Comparison of ENCODE assay signal across 25 cellular contexts in the genomic region with DNA sequence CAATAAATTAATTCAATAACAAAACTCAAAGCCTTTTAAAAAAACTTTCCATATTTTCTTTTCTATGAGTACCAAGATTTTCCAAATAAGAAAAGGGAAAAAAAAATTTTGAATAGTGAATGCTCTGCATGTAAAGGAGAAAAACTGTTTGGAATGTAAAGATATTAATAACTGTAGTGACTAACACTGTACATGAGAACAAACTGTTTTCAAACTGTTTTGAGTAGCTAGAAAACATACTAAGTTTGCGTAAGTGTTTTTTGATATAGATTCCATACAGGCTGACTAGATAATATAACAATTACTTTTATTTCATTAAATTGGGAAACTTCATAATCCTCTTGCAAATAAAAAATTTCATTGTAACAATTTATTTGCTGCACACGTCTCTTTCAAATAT.
"Had no signal": no experiment of that assay in that cellular context is flagged by ENCODE, and none has a peak within 500 bp of the region (broad histone marks: within the 10 kb centered on the region; RNA-seq: fewer than 3 reads in every experiment).

No MANE protein-coding gene starts in this region.

- DNase-seq: Kasumi-1, MV-4-11, NCI-H1048, NCI-H1105, NCI-H1417, NCI-H1436 treated with DMSO at 0.1 percent for 48 hours, NCI-H1694, NCI-H187 treated with DMSO at 0.1 percent for 48 hours, NCI-H2081, NCI-H2107, NCI-H2171, NCI-H226, NCI-H446, NCI-H510A, NCI-H524 treated with DMSO at 0.1 percent for 48 hours, NCI-H69, NCI-H774, Right ventricle myocardium superior, RPMI8226, SIG-M5 had no signal

- H3K4me2 ChIP-seq: KMS-11 had no signal

- ATAC-seq: K562 had no signal

- H3K27ac ChIP-seq: HL-60, KMS-11, SJSA1, SK-N-MC had no signal

- H3K9ac ChIP-seq: KMS-11 had no signal

- H3K27me3 ChIP-seq: SJSA1 had no signal

- H3K4me1 ChIP-seq: SJSA1 had no signal

- H3K9me3 ChIP-seq: SJSA1 had no signal

- H3K36me3 ChIP-seq: SJSA1 had no signal

- H3K4me3 ChIP-seq: K562, SJSA1, SK-N-MC had no signal
